ENCODE assay signal across 13 cellular contexts in the genomic region with DNA sequence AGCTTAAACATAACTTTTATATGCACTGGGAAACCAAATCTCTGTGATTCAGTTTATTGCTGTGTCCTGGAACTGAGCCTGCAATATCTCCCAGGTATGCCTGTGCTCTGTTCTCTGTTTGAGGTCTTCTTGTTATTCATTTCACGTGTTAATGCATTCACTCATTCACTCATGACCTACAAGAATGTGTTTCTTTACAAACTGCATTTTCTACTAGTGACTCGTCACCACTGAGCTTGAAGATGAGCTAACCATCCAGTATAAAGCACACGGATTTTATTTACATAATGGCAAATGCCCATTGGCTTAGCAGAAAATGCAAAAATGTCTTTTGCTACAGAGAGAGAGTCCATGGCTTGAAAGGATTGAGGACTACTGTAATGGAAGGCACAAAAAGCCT.
A peak's percentile ranks its signal among the peaks of the same experiment; 100 is the strongest.
DNase-seq lines count a peak whose midpoint lies in the region; ATAC-seq and TF ChIP-seq lines count a peak whose summit lies in the region.
"Had no signal": no experiment of that assay in that cellular context is flagged by ENCODE, and none has a peak within 500 bp of the region (broad histone marks: within the 10 kb centered on the region; RNA-seq: fewer than 3 reads in every experiment).

No MANE protein-coding gene starts in this region.

- H3K36me3 ChIP-seq in NT2/D1 (ENCODE audit: insufficient read depth, insufficient read length, low read length) (no peaks in the 10 kb centered on the region), gastroesophageal sphincter (no peaks in the 10 kb centered on the region)
- H3K36me3 ChIP-seq: prostate gland had no signal

- 35 to 47% methylated on average over 3 of the region's 3 CpGs for WGBS in gastroesophageal sphincter (ENCODE audit: low coverage in 1 of 2), 2 donors

- TF ChIP-seq CTCF in epithelial cell of esophagus (IDR thresholded peaks at IDR 0.05; ENCODE audit: insufficient read depth, low read depth, low read length, missing control alignments) (no peak), gastroesophageal sphincter (IDR thresholded peaks at IDR 0.05) (no peak)

- no peak overlapping the region for H3K9ac ChIP-seq in NT2/D1 (ENCODE audit: insufficient read length, low read depth)

- DNase-seq in Daoy (ENCODE audit: low read depth) (peak; percentile 68), NT2/D1 (ENCODE audit: low read depth, low spot score) (peak; percentile 20), epithelial cell of esophagus (ENCODE audit: low read depth) (peak; percentile 92), non-pigmented ciliary epithelial cell (ENCODE audit: low read depth) (peak; percentile 94), T-helper 9 cell (no peak), GM19240 (ENCODE audit: insufficient read length, low spot score) (no peak), NCI-H1930 (lab: John Stamatoyannopoulos, UW) (no peak)
- DNase-seq: Calu3, KBM-7, NCI-H2081 had no signal

- no peaks in the 10 kb centered on the region for H3K4me1 ChIP-seq in NT2/D1 (ENCODE audit: insufficient read depth, insufficient read length)
- H3K4me1 ChIP-seq in gastroesophageal sphincter = no peaks in the 10 kb centered on the region
- H3K4me1 ChIP-seq: prostate gland had no signal

- no peak for TF ChIP-seq POLR2A in gastroesophageal sphincter (IDR thresholded peaks at IDR 0.05)

- H3K4me3 ChIP-seq in NT2/D1 (ENCODE audit: insufficient read length, low read depth) = no peak overlapping the region
- no peak overlapping the region for H3K4me3 ChIP-seq in epithelial cell of esophagus (ENCODE audit: low read length)
- no peak overlapping the region for H3K4me3 ChIP-seq in gastroesophageal sphincter
- H3K4me3 ChIP-seq: GM12878, prostate gland had no signal

- no peak for ATAC-seq in gastroesophageal sphincter
- ATAC-seq: GM12878 had no signal

- H3K9me3 ChIP-seq in NT2/D1 (ENCODE audit: insufficient read depth, low read length) = no peaks in the 10 kb centered on the region
- H3K9me3 ChIP-seq in gastroesophageal sphincter = no peaks in the 10 kb centered on the region
- H3K9me3 ChIP-seq: prostate gland had no signal

- no peak for TF ChIP-seq EP300 in gastroesophageal sphincter (IDR thresholded peaks at IDR 0.05)

- H3K27me3 ChIP-seq in NT2/D1 (ENCODE audit: insufficient read depth, insufficient read length) (no peaks in the 10 kb centered on the region), gastroesophageal sphincter (no peaks in the 10 kb centered on the region)

- H3K27ac ChIP-seq in gastroesophageal sphincter = no peak overlapping the region
- H3K27ac ChIP-seq: prostate gland had no signal

Comparison
In these comparisons a context has a peak if more than half of its experiments do, and no peak if none do; other contexts are left out.
1. DNase-seq: peak in Daoy (single experiment), NT2/D1 (single experiment), epithelial cell of esophagus (single experiment) and non-pigmented ciliary epithelial cell (single experiment); none in T-helper 9 cell (single experiment), GM19240 (single experiment) and NCI-H1930 (0 of 2).